ENCODE assay signal across 20 cellular contexts in the genomic region with DNA sequence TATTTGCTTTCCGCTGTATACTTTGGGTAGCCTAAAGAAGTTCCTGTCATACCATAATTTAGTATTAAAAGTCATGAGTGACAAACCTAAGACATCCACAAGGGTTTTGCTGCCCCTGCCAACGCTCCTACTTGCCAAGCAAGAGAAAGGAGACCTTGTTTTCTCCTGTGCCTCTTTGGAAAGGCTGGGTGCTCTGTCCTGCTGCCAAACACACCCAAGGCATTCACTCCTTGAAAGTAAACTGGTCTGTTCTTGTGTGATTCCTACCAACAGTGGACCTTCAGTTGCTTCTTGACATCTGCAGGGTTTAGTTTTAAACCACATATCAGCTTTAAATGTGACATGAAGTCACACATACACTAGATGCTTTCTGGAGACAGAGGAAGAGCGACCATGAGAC.
"Had no signal": no experiment of that assay in that cellular context is flagged by ENCODE, and none has a peak within 500 bp of the region (broad histone marks: within the 10 kb centered on the region; RNA-seq: fewer than 3 reads in every experiment).

No MANE protein-coding gene starts in this region.

- H2AFZ ChIP-seq: neural progenitor cell had no signal

- H3K4me3 Mint-ChIP-seq: naive thymus-derived CD8-positive, alpha-beta T cell; neural progenitor cell; stimulated activated naive B cell treated with anti-CD40 and anti-IgM and Interleukin-4, amounts not matched to agents 10 μg/mL and 1 μg/mL and 100 μg/mL, for 72 hours; stimulated activated naive CD8-positive, alpha-beta T cell treated with anti-CD3 and anti-CD28 coated beads, Interleukin-15, amount 100 ng/mL, for 72 hours had no signal

- H3K36me3 ChIP-seq: gastrocnemius medialis, neural progenitor cell, ovary, prostate gland, right lobe of liver, transverse colon had no signal

- H3K4me2 ChIP-seq: neural progenitor cell had no signal

- H3K4me1 Mint-ChIP-seq: neural progenitor cell had no signal

- H3K27ac ChIP-seq: epithelial cell of prostate, esophagus muscularis mucosa, gastrocnemius medialis, neural progenitor cell, ovary, prostate gland, right lobe of liver, testis, transverse colon had no signal

- H3K4me3 ChIP-seq: esophagus muscularis mucosa, gastrocnemius medialis, neural progenitor cell, ovary, prostate gland, right lobe of liver, testis, transverse colon had no signal

- H3K9me3 ChIP-seq: esophagus muscularis mucosa, gastrocnemius medialis, ovary, prostate gland, right lobe of liver, testis had no signal

- H3K27ac Mint-ChIP-seq: naive thymus-derived CD8-positive, alpha-beta T cell; neural progenitor cell; stimulated activated naive B cell treated with anti-CD40 and anti-IgM and Interleukin-4, amounts not matched to agents 10 μg/mL and 1 μg/mL and 100 μg/mL, for 72 hours had no signal

- H3K27me3 Mint-ChIP-seq: naive thymus-derived CD8-positive, alpha-beta T cell; stimulated activated naive B cell treated with anti-CD40 and anti-IgM and Interleukin-4, amounts not matched to agents 10 μg/mL and 1 μg/mL and 100 μg/mL, for 72 hours; stimulated activated naive CD8-positive, alpha-beta T cell treated with anti-CD3 and anti-CD28 coated beads, Interleukin-15, amount 100 ng/mL, for 72 hours had no signal

- H3K4me1 ChIP-seq: esophagus muscularis mucosa, gastrocnemius medialis, neural progenitor cell, prostate gland, right lobe of liver, testis had no signal

- DNase-seq: central memory CD4-positive, alpha-beta T cell; effector memory CD4-positive, alpha-beta T cell; gastrocnemius medialis; kidney; left cardiac atrium; naive thymus-derived CD8-positive, alpha-beta T cell; ovary; retina; right lobe of liver; stimulated activated CD4-positive, alpha-beta T cell treated with anti-CD3 and anti-CD28 coated beads, Interleukin-15, amount 100 ng/mL, for 24 hours; stimulated activated CD4-positive, alpha-beta T cell treated with anti-CD3 and anti-CD28 coated beads, Interleukin-2, amount 100 ng/mL, for 24 hours; stimulated activated CD4-positive, alpha-beta T cell treated with anti-CD3 and anti-CD28 coated beads, Interleukin-4, amount 100 ng/mL, for 4 hours; stimulated activated naive B cell treated with anti-CD40 and anti-IgM and Interleukin-4, amounts not matched to agents 10 μg/mL and 1 μg/mL and 100 μg/mL, for 72 hours; stimulated activated naive CD8-positive, alpha-beta T cell treated with anti-CD3 and anti-CD28 coated beads, Interleukin-15, amount 100 ng/mL, for 72 hours; testis; transverse colon had no signal

- H3K27me3 ChIP-seq: esophagus muscularis mucosa, gastrocnemius medialis, neural progenitor cell, ovary, right lobe of liver, testis, transverse colon had no signal

- H3K36me3 Mint-ChIP-seq: neural progenitor cell had no signal
